1 cellular context compared by ENCODE assay signal in genomic region chr15:99514306-99514705, GRCh38.
TF ChIP-seq lines count a peak whose summit lies in the region.

No MANE protein-coding gene starts in this region.

TF ChIP-seq in GM23338, 12 proteins besides CTCF, POLR2A, EP300 and RAD21 (continued from another document):
- TF ChIP-seq ETS1 (IDR thresholded peaks at IDR 0.05) (no peak), ZNF331 (CRISPR knock-in tag; IDR thresholded peaks at IDR 0.05; ENCODE audit: low read depth) (no peak), ZNF114 (CRISPR knock-in tag; IDR thresholded peaks at IDR 0.05) (no peak), JUNB (IDR thresholded peaks at IDR 0.05; ENCODE audit: unreplicated experiment) (no peak), POLR2AphosphoS5 (IDR thresholded peaks at IDR 0.05; ENCODE audit: low read depth) (no peak), NANOG (IDR thresholded peaks at IDR 0.05; ENCODE audit: borderline replicate concordance) (no peak), STAT1 (IDR thresholded peaks at IDR 0.05; ENCODE audit: unreplicated experiment) (no peak)
- TF ChIP-seq, protein P1, sequence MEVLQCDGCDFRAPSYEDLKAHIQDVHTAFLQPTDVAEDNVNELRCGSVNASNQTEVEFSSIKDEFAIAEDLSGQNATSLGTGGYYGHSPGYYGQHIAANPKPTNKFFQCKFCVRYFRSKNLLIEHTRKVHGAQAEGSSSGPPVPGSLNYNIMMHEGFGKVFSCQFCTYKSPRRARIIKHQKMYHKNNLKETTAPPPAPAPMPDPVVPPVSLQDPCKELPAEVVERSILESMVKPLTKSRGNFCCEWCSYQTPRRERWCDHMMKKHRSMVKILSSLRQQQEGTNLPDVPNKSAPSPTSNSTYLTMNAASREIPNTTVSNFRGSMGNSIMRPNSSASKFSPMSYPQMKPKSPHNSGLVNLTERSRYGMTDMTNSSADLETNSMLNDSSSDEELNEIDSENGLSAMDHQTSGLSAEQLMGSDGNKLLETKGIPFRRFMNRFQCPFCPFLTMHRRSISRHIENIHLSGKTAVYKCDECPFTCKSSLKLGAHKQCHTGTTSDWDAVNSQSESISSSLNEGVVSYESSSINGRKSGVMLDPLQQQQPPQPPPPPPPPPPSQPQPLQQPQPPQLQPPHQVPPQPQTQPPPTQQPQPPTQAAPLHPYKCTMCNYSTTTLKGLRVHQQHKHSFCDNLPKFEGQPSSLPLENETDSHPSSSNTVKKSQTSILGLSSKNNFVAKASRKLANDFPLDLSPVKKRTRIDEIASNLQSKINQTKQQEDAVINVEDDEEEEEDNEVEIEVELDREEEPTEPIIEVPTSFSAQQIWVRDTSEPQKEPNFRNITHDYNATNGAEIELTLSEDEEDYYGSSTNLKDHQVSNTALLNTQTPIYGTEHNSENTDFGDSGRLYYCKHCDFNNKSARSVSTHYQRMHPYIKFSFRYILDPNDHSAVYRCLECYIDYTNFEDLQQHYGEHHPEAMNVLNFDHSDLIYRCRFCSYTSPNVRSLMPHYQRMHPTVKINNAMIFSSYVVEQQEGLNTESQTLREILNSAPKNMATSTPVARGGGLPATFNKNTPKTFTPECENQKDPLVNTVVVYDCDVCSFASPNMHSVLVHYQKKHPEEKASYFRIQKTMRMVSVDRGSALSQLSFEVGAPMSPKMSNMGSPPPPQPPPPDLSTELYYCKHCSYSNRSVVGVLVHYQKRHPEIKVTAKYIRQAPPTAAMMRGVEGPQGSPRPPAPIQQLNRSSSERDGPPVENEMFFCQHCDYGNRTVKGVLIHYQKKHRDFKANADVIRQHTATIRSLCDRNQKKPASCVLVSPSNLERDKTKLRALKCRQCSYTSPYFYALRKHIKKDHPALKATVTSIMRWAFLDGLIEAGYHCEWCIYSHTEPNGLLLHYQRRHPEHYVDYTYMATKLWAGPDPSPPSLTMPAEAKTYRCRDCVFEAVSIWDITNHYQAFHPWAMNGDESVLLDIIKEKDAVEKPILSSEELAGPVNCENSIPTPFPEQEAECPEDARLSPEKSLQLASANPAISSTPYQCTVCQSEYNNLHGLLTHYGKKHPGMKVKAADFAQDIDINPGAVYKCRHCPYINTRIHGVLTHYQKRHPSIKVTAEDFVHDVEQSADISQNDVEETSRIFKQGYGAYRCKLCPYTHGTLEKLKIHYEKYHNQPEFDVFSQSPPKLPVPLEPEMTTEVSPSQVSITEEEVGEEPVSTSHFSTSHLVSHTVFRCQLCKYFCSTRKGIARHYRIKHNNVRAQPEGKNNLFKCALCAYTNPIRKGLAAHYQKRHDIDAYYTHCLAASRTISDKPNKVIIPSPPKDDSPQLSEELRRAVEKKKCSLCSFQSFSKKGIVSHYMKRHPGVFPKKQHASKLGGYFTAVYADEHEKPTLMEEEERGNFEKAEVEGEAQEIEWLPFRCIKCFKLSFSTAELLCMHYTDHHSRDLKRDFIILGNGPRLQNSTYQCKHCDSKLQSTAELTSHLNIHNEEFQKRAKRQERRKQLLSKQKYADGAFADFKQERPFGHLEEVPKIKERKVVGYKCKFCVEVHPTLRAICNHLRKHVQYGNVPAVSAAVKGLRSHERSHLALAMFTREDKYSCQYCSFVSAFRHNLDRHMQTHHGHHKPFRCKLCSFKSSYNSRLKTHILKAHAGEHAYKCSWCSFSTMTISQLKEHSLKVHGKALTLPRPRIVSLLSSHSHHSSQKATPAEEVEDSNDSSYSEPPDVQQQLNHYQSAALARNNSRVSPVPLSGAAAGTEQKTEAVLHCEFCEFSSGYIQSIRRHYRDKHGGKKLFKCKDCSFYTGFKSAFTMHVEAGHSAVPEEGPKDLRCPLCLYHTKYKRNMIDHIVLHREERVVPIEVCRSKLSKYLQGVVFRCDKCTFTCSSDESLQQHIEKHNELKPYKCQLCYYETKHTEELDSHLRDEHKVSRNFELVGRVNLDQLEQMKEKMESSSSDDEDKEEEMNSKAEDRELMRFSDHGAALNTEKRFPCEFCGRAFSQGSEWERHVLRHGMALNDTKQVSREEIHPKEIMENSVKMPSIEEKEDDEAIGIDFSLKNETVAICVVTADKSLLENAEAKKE (CRISPR knock-in tag; IDR thresholded peaks at IDR 0.05): no peak
